In genomic region chr1:6489383-6489765, GRCh38 we compare ENCODE assay signal across 9 cellular contexts. TPM values are rescaled to one million over a fixed set of nuclear protein-coding genes. Genes with fewer than 3 reads are reported as not detected.
A peak's percentile ranks its signal among the peaks of the same experiment; 100 is the strongest.
DNase-seq lines count a peak whose midpoint lies in the region; ATAC-seq lines count a peak whose summit lies in the region.
"Had no signal": no experiment of that assay in that cellular context is flagged by ENCODE, and none has a peak within 500 bp of the region (broad histone marks: within the 10 kb centered on the region; RNA-seq: fewer than 3 reads in every experiment).

No MANE protein-coding gene starts in this region.

- ATAC-seq in activated naive CD8-positive, alpha-beta T cell treated with anti-CD3 and anti-CD28 coated beads, Interleukin-2, amount 10 ng/mL, durations not matched to agents 7 days and 5 days (ENCODE audit: low read depth): no peak
- no peak for ATAC-seq in HG02763 (IDR thresholded peaks at IDR 0.05; ENCODE audit: unreplicated experiment)
- ATAC-seq in HG02870 (IDR thresholded peaks at IDR 0.05; ENCODE audit: unreplicated experiment): no peak

- no peaks in the 10 kb centered on the region for H3K36me3 Mint-ChIP-seq in activated naive CD8-positive, alpha-beta T cell treated with anti-CD3 and anti-CD28 coated beads, Interleukin-2, amount 10 ng/mL, durations not matched to agents 7 days and 5 days
- no peaks in the 10 kb centered on the region for H3K36me3 Mint-ChIP-seq in activated naive CD8-positive, alpha-beta T cell treated with anti-CD3 and anti-CD28 coated beads for 36 hours

- H3K27ac ChIP-seq in SK-N-MC: no peak overlapping the region
- H3K27ac ChIP-seq in urinary bladder (ENCODE audit: low read depth): peak overlapping the region; percentile 41
- H3K27ac ChIP-seq: cardiac muscle cell had no signal

- H3K9me3 Mint-ChIP-seq in activated naive CD8-positive, alpha-beta T cell treated with anti-CD3 and anti-CD28 coated beads, Interleukin-2, amount 10 ng/mL, durations not matched to agents 7 days and 5 days: no peaks in the 10 kb centered on the region
- H3K9me3 Mint-ChIP-seq in activated naive CD8-positive, alpha-beta T cell treated with anti-CD3 and anti-CD28 coated beads for 36 hours: no peaks in the 10 kb centered on the region

- 81% methylated on average over 9 of the region's 9 CpGs for WGBS in urinary bladder

- H3K27ac Mint-ChIP-seq in activated naive CD8-positive, alpha-beta T cell treated with anti-CD3 and anti-CD28 coated beads, Interleukin-2, amount 10 ng/mL, durations not matched to agents 7 days and 5 days: no peak overlapping the region
- H3K27ac Mint-ChIP-seq in activated naive CD8-positive, alpha-beta T cell treated with anti-CD3 and anti-CD28 coated beads for 36 hours: no peak overlapping the region

- H3K27me3 ChIP-seq in iPS-15b (ENCODE audit: control insufficient read depth, insufficient read depth, low read length): peaks cover 5% of the 10 kb centered on the region

- DNase-seq in activated naive CD8-positive, alpha-beta T cell treated with anti-CD3 and anti-CD28 coated beads, Interleukin-2, amount 10 ng/mL, durations not matched to agents 7 days and 5 days: no peak
- DNase-seq in activated naive CD8-positive, alpha-beta T cell treated with anti-CD3 and anti-CD28 coated beads for 36 hours: no peak
- DNase-seq in SK-N-MC (ENCODE audit: low read depth, low spot score) (no peak), SW 1271 (lab: John Stamatoyannopoulos, UW) (no peak)

- H3K36me3 ChIP-seq in SK-N-MC (ENCODE audit: insufficient read depth, low read length) (no peaks in the 10 kb centered on the region), iPS-15b (ENCODE audit: control insufficient read depth, insufficient read depth, low read length) (no peaks in the 10 kb centered on the region), urinary bladder (ENCODE audit: insufficient read depth) (no peaks in the 10 kb centered on the region)
- H3K36me3 ChIP-seq: cardiac muscle cell had no signal

- peaks cover 22% of the 10 kb centered on the region for H3K27me3 Mint-ChIP-seq in activated naive CD8-positive, alpha-beta T cell treated with anti-CD3 and anti-CD28 coated beads, Interleukin-2, amount 10 ng/mL, durations not matched to agents 7 days and 5 days
- peaks cover 24% of the 10 kb centered on the region for H3K27me3 Mint-ChIP-seq in activated naive CD8-positive, alpha-beta T cell treated with anti-CD3 and anti-CD28 coated beads for 36 hours

- H3K4me3 Mint-ChIP-seq in activated naive CD8-positive, alpha-beta T cell treated with anti-CD3 and anti-CD28 coated beads, Interleukin-2, amount 10 ng/mL, durations not matched to agents 7 days and 5 days: peak overlapping the region; percentile 79
- H3K4me3 Mint-ChIP-seq in activated naive CD8-positive, alpha-beta T cell treated with anti-CD3 and anti-CD28 coated beads for 36 hours: no peak overlapping the region

- peaks cover 27% of the 10 kb centered on the region for H3K4me1 Mint-ChIP-seq in activated naive CD8-positive, alpha-beta T cell treated with anti-CD3 and anti-CD28 coated beads, Interleukin-2, amount 10 ng/mL, durations not matched to agents 7 days and 5 days
- peaks cover 25% of the 10 kb centered on the region for H3K4me1 Mint-ChIP-seq in activated naive CD8-positive, alpha-beta T cell treated with anti-CD3 and anti-CD28 coated beads for 36 hours

- POLR2A ChIA-PET in activated naive CD8-positive, alpha-beta T cell treated with anti-CD3 and anti-CD28 coated beads, Interleukin-2, amount 10 ng/mL, durations not matched to agents 7 days and 5 days (lab: Charles Lee): interaction anchor here (1.0 kb wide), 1 partner anchor 23 kb away, joined by 3 read pairs; the partner anchor contains the start of gene TNFRSF25

- no peaks in the 10 kb centered on the region for H3K9me3 ChIP-seq in SK-N-MC (ENCODE audit: low read depth, low read length)
- no peaks in the 10 kb centered on the region for H3K9me3 ChIP-seq in iPS-15b (ENCODE audit: control insufficient read depth, insufficient read depth, low read length)

- H3K4me1 ChIP-seq in iPS-15b (ENCODE audit: control insufficient read depth, insufficient read depth, low read length) (peaks cover 8% of the 10 kb centered on the region), urinary bladder (ENCODE audit: insufficient read depth) (no peaks in the 10 kb centered on the region)

- H3K4me3 ChIP-seq in SK-N-MC (peak overlapping the region; percentile 87), iPS-15b (ENCODE audit: low read depth, low read length) (peak overlapping the region; percentile 91), urinary bladder (ENCODE audit: low read depth, low read length) (no peak overlapping the region)

- H3K9ac ChIP-seq in SK-N-MC (ENCODE audit: insufficient read length): no peak overlapping the region
- H3K9ac ChIP-seq in iPS-15b (ENCODE audit: low read depth, low read length): no peak overlapping the region

RNA-seq across cellular contexts. Expression of gene PLEKHG5, which starts 2.1 kb away (rescaled TPM):
- total RNA-seq in activated naive CD8-positive, alpha-beta T cell treated with anti-CD3 and anti-CD28 coated beads, Interleukin-2, amount 10 ng/mL, durations not matched to agents 7 days and 5 days: 1 to 10 TPM; 4.7 to 5.0 TPM
- 1 to 10 TPM; 2.2 to 2.3 TPM for total RNA-seq in activated naive CD8-positive, alpha-beta T cell treated with anti-CD3 and anti-CD28 coated beads for 36 hours
- 9.9 TPM for total RNA-seq in urinary bladder
- polyA plus RNA-seq in urinary bladder: 5.8 TPM

RNA-seq across cellular contexts. Expression of gene TNFRSF25, which starts 23.4 kb away (rescaled TPM):
- total RNA-seq in activated naive CD8-positive, alpha-beta T cell treated with anti-CD3 and anti-CD28 coated beads, Interleukin-2, amount 10 ng/mL, durations not matched to agents 7 days and 5 days: 100 to 1,000 TPM; 137 TPM
- 10 to 100 TPM; 64.7 to 67.8 TPM for total RNA-seq in activated naive CD8-positive, alpha-beta T cell treated with anti-CD3 and anti-CD28 coated beads for 36 hours
- total RNA-seq in urinary bladder: 7.1 TPM
- polyA plus RNA-seq in urinary bladder: 4.3 TPM
